In the genomic region with DNA sequence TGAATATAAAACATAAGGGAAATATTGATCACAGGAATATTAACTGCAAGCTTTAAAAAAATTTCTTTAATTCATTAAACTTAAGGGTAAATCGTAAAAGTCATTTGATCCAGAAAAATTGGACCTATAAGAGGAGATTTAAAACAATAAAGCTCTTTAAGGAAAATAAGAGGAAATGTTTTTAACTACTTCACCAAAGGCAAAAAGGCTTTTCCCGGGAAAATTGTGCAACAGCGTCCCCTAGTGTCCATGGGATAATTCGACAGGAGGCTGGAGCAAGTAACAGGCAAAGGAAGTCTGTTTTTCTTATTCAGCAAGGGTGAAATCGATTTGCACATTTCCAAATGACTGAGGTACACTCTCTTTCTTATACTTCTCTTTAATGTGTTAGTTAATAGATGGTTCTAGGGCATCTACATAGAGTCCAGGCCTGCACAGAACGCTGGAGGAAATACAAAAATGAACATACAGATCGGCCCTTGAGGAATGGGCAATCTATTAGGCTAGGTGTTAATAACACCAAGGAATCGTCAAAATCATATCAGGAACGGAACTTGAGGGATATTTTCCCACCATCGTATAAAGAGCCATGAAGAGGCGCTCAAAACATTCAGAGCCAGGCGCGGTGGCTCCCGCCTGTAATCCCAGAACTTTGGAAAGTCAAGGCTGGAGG, we compare ENCODE assay signal across 9 cellular contexts.
DNase-seq lines count a peak whose midpoint lies in the region; ATAC-seq and TF ChIP-seq lines count a peak whose summit lies in the region.
"Had no signal": no experiment of that assay in that cellular context is flagged by ENCODE, and none has a peak within 500 bp of the region (broad histone marks: within the 10 kb centered on the region; RNA-seq: fewer than 3 reads in every experiment).

No MANE protein-coding gene starts in this region.

- no peaks in the 10 kb centered on the region for H3K9me3 ChIP-seq in iPS DF 6.9 (ENCODE audit: control insufficient read depth, insufficient read depth, low read length)
- no peaks in the 10 kb centered on the region for H3K9me3 ChIP-seq in suprapubic skin

- intact Hi-C loops in activated T-helper 2 cell treated with anti-CD3 and anti-CD28 coated beads, Interferon-gamma antibody, Interleukin-2, Interleukin-4, amounts not matched to agents 10 μg/mL and 5 μg/mL and 100 μg/mL, durations not matched to agents 14 hours and 24 hours and 36 hours (cut with micrococcal nuclease) = no loop called here

- no peaks in the 10 kb centered on the region for H3K27me3 Mint-ChIP-seq in activated naive CD4-positive, alpha-beta T cell treated with anti-CD3 and anti-CD28 coated beads, Interleukin-2, amount 10 ng/mL, durations not matched to agents 7 days and 5 days
- H3K27me3 Mint-ChIP-seq in activated naive CD8-positive, alpha-beta T cell treated with anti-CD3 and anti-CD28 coated beads, Interleukin-2, amount 50 U/mL, for 24 hours = peaks cover 2% of the 10 kb centered on the region
- no peaks in the 10 kb centered on the region for H3K27me3 Mint-ChIP-seq in activated T-helper 2 cell treated with anti-CD3 and anti-CD28 coated beads, Interferon-gamma antibody, Interleukin-2, Interleukin-4, amounts not matched to agents 10 μg/mL and 5 μg/mL and 100 μg/mL, durations not matched to agents 14 hours and 24 hours and 36 hours (ENCODE audit: low read depth)

- no peaks in the 10 kb centered on the region for H3K36me3 ChIP-seq in iPS DF 6.9 (ENCODE audit: control insufficient read depth, insufficient read depth, low read length)
- no peaks in the 10 kb centered on the region for H3K36me3 ChIP-seq in suprapubic skin

- no peak overlapping the region for H3K27ac Mint-ChIP-seq in activated naive CD4-positive, alpha-beta T cell treated with anti-CD3 and anti-CD28 coated beads, Interleukin-2, amount 10 ng/mL, durations not matched to agents 7 days and 5 days
- no peak overlapping the region for H3K27ac Mint-ChIP-seq in activated naive CD8-positive, alpha-beta T cell treated with anti-CD3 and anti-CD28 coated beads, Interleukin-2, amount 50 U/mL, for 24 hours
- no peak overlapping the region for H3K27ac Mint-ChIP-seq in activated T-helper 2 cell treated with anti-CD3 and anti-CD28 coated beads, Interferon-gamma antibody, Interleukin-2, Interleukin-4, amounts not matched to agents 10 μg/mL and 5 μg/mL and 100 μg/mL, durations not matched to agents 14 hours and 24 hours and 36 hours

- H3K27me3 ChIP-seq in iPS DF 6.9 (ENCODE audit: control insufficient read depth, insufficient read depth, low read length) (no peaks in the 10 kb centered on the region), suprapubic skin (no peaks in the 10 kb centered on the region)

- H3K27ac ChIP-seq in iPS DF 6.9 (ENCODE audit: low read length) = no peak overlapping the region
- no peak overlapping the region for H3K27ac ChIP-seq in suprapubic skin
- H3K27ac ChIP-seq: epithelial cell of prostate had no signal

- no peaks in the 10 kb centered on the region for H3K36me3 Mint-ChIP-seq in activated naive CD4-positive, alpha-beta T cell treated with anti-CD3 and anti-CD28 coated beads, Interleukin-2, amount 10 ng/mL, durations not matched to agents 7 days and 5 days
- H3K36me3 Mint-ChIP-seq in activated naive CD8-positive, alpha-beta T cell treated with anti-CD3 and anti-CD28 coated beads, Interleukin-2, amount 50 U/mL, for 24 hours (ENCODE audit: low read depth) = no peaks in the 10 kb centered on the region
- no peaks in the 10 kb centered on the region for H3K36me3 Mint-ChIP-seq in activated T-helper 2 cell treated with anti-CD3 and anti-CD28 coated beads, Interferon-gamma antibody, Interleukin-2, Interleukin-4, amounts not matched to agents 10 μg/mL and 5 μg/mL and 100 μg/mL, durations not matched to agents 14 hours and 24 hours and 36 hours (ENCODE audit: low read depth)

- H3K4me1 ChIP-seq in iPS DF 6.9 (ENCODE audit: control insufficient read depth, insufficient read depth, low read length) (no peaks in the 10 kb centered on the region), suprapubic skin (no peaks in the 10 kb centered on the region)

- H3K4me3 ChIP-seq in iPS DF 6.9 (ENCODE audit: low read length) (no peak overlapping the region), suprapubic skin (no peak overlapping the region)

- peak; percentile 75 to 86 for TF ChIP-seq CTCF in suprapubic skin (IDR thresholded peaks at IDR 0.05)

- no peak for ATAC-seq in activated naive CD8-positive, alpha-beta T cell treated with anti-CD3 and anti-CD28 coated beads, Interleukin-2, amount 50 U/mL, for 24 hours
- no peak for ATAC-seq in GM19023 (IDR thresholded peaks at IDR 0.05; ENCODE audit: unreplicated experiment)

- H3K4me1 Mint-ChIP-seq in activated naive CD4-positive, alpha-beta T cell treated with anti-CD3 and anti-CD28 coated beads, Interleukin-2, amount 10 ng/mL, durations not matched to agents 7 days and 5 days = no peaks in the 10 kb centered on the region
- H3K4me1 Mint-ChIP-seq in activated naive CD8-positive, alpha-beta T cell treated with anti-CD3 and anti-CD28 coated beads, Interleukin-2, amount 50 U/mL, for 24 hours = no peaks in the 10 kb centered on the region
- H3K4me1 Mint-ChIP-seq in activated T-helper 2 cell treated with anti-CD3 and anti-CD28 coated beads, Interferon-gamma antibody, Interleukin-2, Interleukin-4, amounts not matched to agents 10 μg/mL and 5 μg/mL and 100 μg/mL, durations not matched to agents 14 hours and 24 hours and 36 hours (ENCODE audit: low read depth) = no peaks in the 10 kb centered on the region

- no peak for TF ChIP-seq EP300 in suprapubic skin (IDR thresholded peaks at IDR 0.05)

- TF ChIP-seq POLR2A in suprapubic skin (IDR thresholded peaks at IDR 0.05) = no peak

- WGBS in iPS DF 6.9 (ENCODE audit: insufficient coverage, insufficient read length) = no CpG with 5 or more reads among the region's 14 CpGs
- WGBS in suprapubic skin = 40% methylated on average over 14 of the region's 14 CpGs

- H3K4me3 Mint-ChIP-seq in activated naive CD4-positive, alpha-beta T cell treated with anti-CD3 and anti-CD28 coated beads, Interleukin-2, amount 10 ng/mL, durations not matched to agents 7 days and 5 days = no peak overlapping the region
- no peak overlapping the region for H3K4me3 Mint-ChIP-seq in activated naive CD8-positive, alpha-beta T cell treated with anti-CD3 and anti-CD28 coated beads, Interleukin-2, amount 50 U/mL, for 24 hours
- no peak overlapping the region for H3K4me3 Mint-ChIP-seq in activated T-helper 2 cell treated with anti-CD3 and anti-CD28 coated beads, Interferon-gamma antibody, Interleukin-2, Interleukin-4, amounts not matched to agents 10 μg/mL and 5 μg/mL and 100 μg/mL, durations not matched to agents 14 hours and 24 hours and 36 hours (ENCODE audit: low read depth)

- DNase-seq in activated naive CD4-positive, alpha-beta T cell treated with anti-CD3 and anti-CD28 coated beads, Interleukin-2, amount 10 ng/mL, durations not matched to agents 7 days and 5 days = peak; percentile 43
- no peak for DNase-seq in activated naive CD4-positive, alpha-beta T cell (lab: John Stamatoyannopoulos, UW)
- DNase-seq in NCI-H1105 (lab: John Stamatoyannopoulos, UW) = peak; percentile 5
- DNase-seq in activated naive CD8-positive, alpha-beta T cell treated with anti-CD3 and anti-CD28 coated beads, Interleukin-2, amount 50 U/mL, for 24 hours = peak; percentile 36
- peak; percentile 54 for DNase-seq in iPS DF 6.9 (ENCODE audit: low read depth, low spot score)
- DNase-seq in suprapubic skin (ENCODE audit: low spot score in 2 of 2) = no peak
- no peak for DNase-seq in activated T-helper 2 cell treated with anti-CD3 and anti-CD28 coated beads, Interferon-gamma antibody, Interleukin-2, Interleukin-4, amounts not matched to agents 10 μg/mL and 5 μg/mL and 100 μg/mL, durations not matched to agents 14 hours and 24 hours and 36 hours (ENCODE audit: low spot score)

- CTCF ChIA-PET in activated naive CD4-positive, alpha-beta T cell treated with anti-CD3 and anti-CD28 coated beads, Interleukin-2, amount 10 ng/mL, durations not matched to agents 7 days and 5 days (lab: Charles Lee) = interaction anchor here (0.7 to 1.2 kb wide), 6 partner anchors 11 to 291 kb away, joined by 3 to 4 read pairs (median 3); no protein-coding TSS in a partner anchor

- H3K9me3 Mint-ChIP-seq in activated naive CD4-positive, alpha-beta T cell treated with anti-CD3 and anti-CD28 coated beads, Interleukin-2, amount 10 ng/mL, durations not matched to agents 7 days and 5 days = no peaks in the 10 kb centered on the region
- no peaks in the 10 kb centered on the region for H3K9me3 Mint-ChIP-seq in activated naive CD8-positive, alpha-beta T cell treated with anti-CD3 and anti-CD28 coated beads, Interleukin-2, amount 50 U/mL, for 24 hours
- H3K9me3 Mint-ChIP-seq in activated T-helper 2 cell treated with anti-CD3 and anti-CD28 coated beads, Interferon-gamma antibody, Interleukin-2, Interleukin-4, amounts not matched to agents 10 μg/mL and 5 μg/mL and 100 μg/mL, durations not matched to agents 14 hours and 24 hours and 36 hours = no peaks in the 10 kb centered on the region

Comparison
In these comparisons a context has a peak if more than half of its experiments do, and no peak if none do; other contexts are left out.
1. DNase-seq: peak in activated naive CD4-positive, alpha-beta T cell treated with anti-CD3 and anti-CD28 coated beads, Interleukin-2, amount 10 ng/mL, durations not matched to agents 7 days and 5 days (single experiment), NCI-H1105 (single experiment), activated naive CD8-positive, alpha-beta T cell treated with anti-CD3 and anti-CD28 coated beads, Interleukin-2, amount 50 U/mL, for 24 hours (single experiment) and iPS DF 6.9 (single experiment); none in activated naive CD4-positive, alpha-beta T cell (0 of 4), suprapubic skin (0 of 2) and activated T-helper 2 cell treated with anti-CD3 and anti-CD28 coated beads, Interferon-gamma antibody, Interleukin-2, Interleukin-4, amounts not matched to agents 10 μg/mL and 5 μg/mL and 100 μg/mL, durations not matched to agents 14 hours and 24 hours and 36 hours (single experiment).